15 cellular contexts compared by ENCODE assay signal in genomic region chr14:41986726-41987125, GRCh38.
DNase-seq lines count a peak whose midpoint lies in the region; ATAC-seq, FAIRE-seq and TF ChIP-seq lines count a peak whose summit lies in the region.
"Had no signal": no experiment of that assay in that cellular context is flagged by ENCODE, and none has a peak within 500 bp of the region (broad histone marks: within the 10 kb centered on the region; RNA-seq: fewer than 3 reads in every experiment).

No MANE protein-coding gene starts in this region.

- CTCF ChIA-PET in GM12878 (lab: Yijun Ruan, JAX), result interaction anchor here (1.0 kb wide), 1 partner anchor 31 kb away, joined by 3 read pairs; no protein-coding TSS in a partner anchor

- no peak for TF ChIP-seq EP300 in GM12878 (IDR thresholded peaks at IDR 0.05; ENCODE audit: borderline replicate concordance in 1 of 2, control insufficient read depth in 1 of 2, low read depth in 2 of 2, low read length in 2 of 2)

- BruUV-seq in GM12878 (replicated peaks; lab: Mats Ljungman, UMichigan), result no TSS peak

- SMC1A ChIA-PET in GM12878 (lab: Charles Lee; ENCODE audit: uncharacterized antibody, unreplicated experiment), result interaction anchor here (0.8 to 3.0 kb wide), 6 partner anchors 12 to 160 kb away, joined by 3 to 12 read pairs (median 4); no protein-coding TSS in a partner anchor

- no peak overlapping the region for H2AFZ ChIP-seq in GM12878 (ENCODE audit: control insufficient read depth, low read depth, low read length)

- no peak for TF ChIP-seq RAD21 in GM12878 (IDR thresholded peaks at IDR 0.05; ENCODE audit: insufficient read depth, low read depth, low read length)

- POLR2A ChIA-PET in GM12878 (lab: Charles Lee), result interaction anchor here (0.5 kb wide), 1 partner anchor 9 kb away, joined by 5 read pairs; no protein-coding TSS in a partner anchor

- H3K4me2 ChIP-seq in GM12878 (ENCODE audit: control insufficient read depth, insufficient read depth), result no peak overlapping the region

- no peak overlapping the region for H3K27ac ChIP-seq in GM12878 (ENCODE audit: control insufficient read depth, insufficient read depth)
- no peak overlapping the region for H3K27ac ChIP-seq in right cardiac atrium (ENCODE audit: low read length)
- H3K27ac ChIP-seq: 22Rv1, ascending aorta, thyroid gland had no signal

- no peak overlapping the region for H3K9ac ChIP-seq in GM12878 (ENCODE audit: control insufficient read depth, insufficient read depth, low read length)

- TF ChIP-seq POLR2A in GM12878 (IDR thresholded peaks at IDR 0.05; ENCODE audit: low read depth, low read length), result no peak

- FAIRE-seq in GM12878 (lab: Jason Lieb, UNC), result no peak

- no peak overlapping the region for H3K4me3 ChIP-seq in GM12878
- no peak overlapping the region for H3K4me3 ChIP-seq in right cardiac atrium (ENCODE audit: low read length)
- H3K4me3 ChIP-seq: ascending aorta, thyroid gland had no signal

- H3K27me3 ChIP-seq in GM12878 (replicated peaks in 1 of 2; ENCODE audit: control insufficient read depth in 2 of 2, insufficient read depth in 2 of 2, low read length in 1 of 2) (no peaks in the 10 kb centered on the region), right cardiac atrium (ENCODE audit: control insufficient read depth, insufficient read depth) (no peaks in the 10 kb centered on the region)
- H3K27me3 ChIP-seq: ascending aorta, thyroid gland had no signal

- TF ChIP-seq CTCF in GM12878 (IDR thresholded peaks at IDR 0.05 in 2 of 3, conservative IDR thresholded peaks at IDR 0.05 in 1 of 3; ENCODE audit: control insufficient read depth in 2 of 3, extremely low read depth in 1 of 3, insufficient read depth in 1 of 3, low read depth in 3 of 3, low read length in 3 of 3), result no peak

- H3K9me3 ChIP-seq in GM12878 (replicated peaks; ENCODE audit: control insufficient read depth, insufficient read depth, low read length) (no peaks in the 10 kb centered on the region), right cardiac atrium (ENCODE audit: control insufficient read depth, low read length) (no peaks in the 10 kb centered on the region)
- H3K9me3 ChIP-seq: ascending aorta, thyroid gland had no signal

- ATAC-seq in GM12878, result peak; percentile 85
- ATAC-seq in right cardiac atrium, result no peak

- intact Hi-C loops in GM12878 (cut with micrococcal nuclease; ENCODE audit: unreplicated experiment), result no loop called here
- intact Hi-C loops in right cardiac atrium (cut with DNase I), result no loop called here

- H3K4me1 ChIP-seq in GM12878 (ENCODE audit: control insufficient read depth, insufficient read depth, low read length), result no peaks in the 10 kb centered on the region
- no peaks in the 10 kb centered on the region for H3K4me1 ChIP-seq in right cardiac atrium (ENCODE audit: control insufficient read depth, insufficient read depth, low read length)
- H3K4me1 ChIP-seq: ascending aorta, thyroid gland had no signal

- no peaks in the 10 kb centered on the region for H4K20me1 ChIP-seq in GM12878 (ENCODE audit: control insufficient read depth, insufficient read depth)

- in situ Hi-C loops in GM12878 (cut with MboI), result no loop called here

- RAD21 ChIA-PET in GM12878 (lab: Charles Lee; ENCODE audit: unreplicated experiment), result interaction anchor here (0.9 to 1.4 kb wide), 3 partner anchors 33 to 61 kb away, joined by 3 to 4 read pairs (median 3); no protein-coding TSS in a partner anchor

- DNase-seq in DMS53 (lab: John Stamatoyannopoulos, UW), result peak; percentile 3
- DNase-seq in DMS53 treated with DMSO at 0.1 percent for 48 hours (lab: John Stamatoyannopoulos, UW; ENCODE audit: unreplicated experiment), result no peak
- peak; percentile 9 for DNase-seq in MV-4-11 (lab: John Stamatoyannopoulos, UW)
- DNase-seq in GM12878 (ENCODE audit: low read depth, low spot score), result no peak
- DNase-seq in renal cortical epithelial cell (ENCODE audit: low read depth), result peak; percentile 31
- DNase-seq in right cardiac atrium, result no peak
- no peak for DNase-seq in SKM-1 (lab: John Stamatoyannopoulos, UW; ENCODE audit: unreplicated experiment)
- no peak for DNase-seq in effector CD8-positive, alpha-beta T cell (lab: John Stamatoyannopoulos, UW)
- DNase-seq: activated CD4-positive, alpha-beta T cell treated with anti-CD3 and anti-CD28 coated beads, Interleukin-2, amount 10 ng/mL, durations not matched to agents 24 days and 14 days; CD8-positive, alpha-beta memory T cell; NCI-H2081 treated with DMSO at 0.1 percent for 48 hours; occipital lobe; thyroid gland had no signal

- no peaks in the 10 kb centered on the region for H3K36me3 ChIP-seq in GM12878 (ENCODE audit: control insufficient read depth in 2 of 2, insufficient read depth in 2 of 2, low read length in 1 of 2)
- H3K36me3 ChIP-seq: ascending aorta, thyroid gland had no signal

- no peaks in the 10 kb centered on the region for H3K79me2 ChIP-seq in GM12878 (ENCODE audit: control insufficient read depth, insufficient read depth, low read length)

TF ChIP-seq in GM12878, 131 proteins besides CTCF, POLR2A, EP300 and RAD21:
- TF ChIP-seq LARP7 (IDR thresholded peaks at IDR 0.05) (no peak), DPF2 (IDR thresholded peaks at IDR 0.05) (0 out of 2 replicates have a peak, but pooled peaks have one; percentile 5), MTA2 (IDR thresholded peaks at IDR 0.05; ENCODE audit: low read depth) (peak; percentile 9; the same call in 1 of the 2 replicates), MXI1 (IDR thresholded peaks at IDR 0.05; ENCODE audit: low read depth, low read length) (no peak)

Comparison
In these comparisons a context has a peak if more than half of its experiments do, and no peak if none do; other contexts are left out.
1. DNase-seq: peak in DMS53 (single experiment), MV-4-11 (single experiment) and renal cortical epithelial cell (single experiment); none in DMS53 treated with DMSO at 0.1 percent for 48 hours (single experiment), GM12878 (single experiment), right cardiac atrium (0 of 3), SKM-1 (single experiment) and effector CD8-positive, alpha-beta T cell (single experiment).